In the genomic region with DNA sequence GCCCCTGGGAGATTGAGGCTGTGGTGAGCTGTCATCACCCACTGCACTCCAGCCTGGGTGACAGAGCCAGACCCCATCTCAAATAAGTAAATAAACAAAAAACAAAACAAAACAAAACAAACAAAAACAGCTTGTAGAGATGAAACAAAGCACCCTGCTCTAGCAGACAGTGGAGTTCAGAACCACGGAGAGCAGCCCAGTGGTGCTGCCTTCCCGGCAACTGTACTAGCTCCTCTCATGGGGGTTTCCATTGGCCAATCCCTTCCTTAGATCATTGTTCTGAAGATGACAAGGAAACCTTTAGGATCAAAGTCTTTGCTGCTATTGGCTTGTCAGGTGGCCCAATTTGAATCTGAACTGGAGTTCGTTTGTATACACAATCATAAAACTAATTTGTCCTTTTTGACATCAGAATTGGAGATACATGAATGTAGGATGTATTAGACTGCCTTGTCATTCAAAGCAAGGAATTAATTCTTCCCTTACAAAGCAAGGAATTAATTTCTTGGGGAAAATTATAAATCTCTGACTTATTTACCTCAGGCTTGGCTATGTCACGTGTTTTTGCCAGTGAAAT, we compare ENCODE assay signal across 1 cellular context.
TF ChIP-seq lines count a peak whose summit lies in the region.

No MANE protein-coding gene starts in this region.

TF ChIP-seq in IMR-90, 13 proteins besides CTCF, POLR2A, EP300 and RAD21:
- peak; percentile 82 for TF ChIP-seq RFX5 (IDR thresholded peaks at IDR 0.05; ENCODE audit: low read depth, low read length)
- TF ChIP-seq BHLHE40 (IDR thresholded peaks at IDR 0.05; ENCODE audit: low read depth, low read length) = no peak
- TF ChIP-seq MAZ (IDR thresholded peaks at IDR 0.05; ENCODE audit: borderline replicate concordance, low read depth, low read length) = no peak
